Comparison of ENCODE assay signal across 22 cellular contexts in genomic region chr14:99674776-99675175, GRCh38.
"Had no signal": no experiment of that assay in that cellular context is flagged by ENCODE, and none has a peak within 500 bp of the region (broad histone marks: within the 10 kb centered on the region; RNA-seq: fewer than 3 reads in every experiment).

No MANE protein-coding gene starts in this region.

- ATAC-seq: left lobe of liver; naive thymus-derived CD4-positive, alpha-beta T cell; right lobe of liver; stimulated activated effector memory CD8-positive, alpha-beta T cell treated with anti-CD3 and anti-CD28 coated beads, Interleukin-12 subunit alpha, Interleukin-12 subunit beta, amount 100 ng/mL, for 72 hours; stimulated activated naive CD8-positive, alpha-beta T cell treated with anti-CD3 and anti-CD28 coated beads, Interleukin-15, Interleukin-2, amounts not matched to agents 100 U/mL and 50 U/mL, for 24 hours had no signal

- H3K4me3 ChIP-seq: dorsolateral prefrontal cortex, ovary, right lobe of liver, testis, tibial artery had no signal

- H3K27me3 ChIP-seq: dorsolateral prefrontal cortex, ovary, right lobe of liver, testis had no signal

- H3K9me3 ChIP-seq: ovary, right lobe of liver, testis had no signal

- H3K36me3 Mint-ChIP-seq: stimulated activated effector memory CD8-positive, alpha-beta T cell treated with anti-CD3 and anti-CD28 coated beads, Interleukin-12 subunit alpha, Interleukin-12 subunit beta, amount 100 ng/mL, for 72 hours; type B pancreatic cell had no signal

- H3K27ac ChIP-seq: ovary, right lobe of liver, testis, tibial artery had no signal

- H3K36me3 ChIP-seq: ovary, right lobe of liver, tibial artery had no signal

- DNase-seq: cerebellar nuclear complex; effector CD4-positive, alpha-beta T cell; mesendoderm; midbrain; naive thymus-derived CD4-positive, alpha-beta T cell; occipital lobe; ovary; retina; right lobe of liver; small intestine; stimulated activated CD4-positive, alpha-beta T cell treated with anti-CD3 and anti-CD28 coated beads, Interleukin-12 subunit alpha, Interleukin-12 subunit beta, amount 100 ng/mL, for 4 hours; stimulated activated CD4-positive, alpha-beta T cell treated with anti-CD3 and anti-CD28 coated beads, Interleukin-1b, Interleukin-23, amount 100 ng/mL, for 48 hours; stimulated activated CD4-positive, alpha-beta T cell treated with anti-CD3 and anti-CD28 coated beads, Interleukin-4, amount 100 ng/mL, for 1 hour; stimulated activated naive CD8-positive, alpha-beta T cell treated with anti-CD3 and anti-CD28 coated beads, Interleukin-15, Interleukin-2, amounts not matched to agents 100 U/mL and 50 U/mL, for 24 hours; substantia nigra; testis; tibial artery had no signal

- H3K9me3 Mint-ChIP-seq: nephron, type B pancreatic cell had no signal

- H3K27me3 Mint-ChIP-seq: type B pancreatic cell had no signal

- H3K27ac Mint-ChIP-seq: naive thymus-derived CD4-positive, alpha-beta T cell; nephron; stimulated activated effector memory CD8-positive, alpha-beta T cell treated with anti-CD3 and anti-CD28 coated beads, Interleukin-12 subunit alpha, Interleukin-12 subunit beta, amount 100 ng/mL, for 72 hours; type B pancreatic cell had no signal

- H3K4me1 ChIP-seq: testis had no signal

- H3K4me3 Mint-ChIP-seq: naive thymus-derived CD4-positive, alpha-beta T cell; nephron; stimulated activated effector memory CD8-positive, alpha-beta T cell treated with anti-CD3 and anti-CD28 coated beads, Interleukin-12 subunit alpha, Interleukin-12 subunit beta, amount 100 ng/mL, for 72 hours; type B pancreatic cell had no signal
